ENCODE assay signal across 18 cellular contexts in genomic region chr9:96751815-96752214, GRCh38. TPM values are rescaled to one million over a fixed set of nuclear protein-coding genes. Genes with fewer than 3 reads are reported as not detected.
A peak's percentile ranks its signal among the peaks of the same experiment; 100 is the strongest.
DNase-seq lines count a peak whose midpoint lies in the region; ATAC-seq, FAIRE-seq and TF ChIP-seq lines count a peak whose summit lies in the region.
"Had no signal": no experiment of that assay in that cellular context is flagged by ENCODE, and none has a peak within 500 bp of the region (broad histone marks: within the 10 kb centered on the region; RNA-seq: fewer than 3 reads in every experiment).

No MANE protein-coding gene starts in this region.

- no peaks in the 10 kb centered on the region for H3K9me2 ChIP-seq in Karpas-422 (replicated peaks; ENCODE audit: insufficient read depth, low read length)
- no peaks in the 10 kb centered on the region for H3K9me2 ChIP-seq in GM23248 (ENCODE audit: insufficient read depth)

- H3K4me3 ChIP-seq in GM06990 (replicated peaks; ENCODE audit: low read depth, low read length) (no peak overlapping the region), Karpas-422 (ENCODE audit: low read length) (no peak overlapping the region), K562 (no peak overlapping the region), GM23248 (no peak overlapping the region)
- H3K4me3 ChIP-seq: A549, SK-N-MC had no signal

- H3K9me3 ChIP-seq in Karpas-422 (ENCODE audit: low read length) (peaks cover 48% of the 10 kb centered on the region), K562 (replicated peaks; ENCODE audit: control insufficient read depth, insufficient read depth, low read depth, low read length) (peaks cover 6% of the 10 kb centered on the region; the same call in 1 of the 2 replicates), GM23248 (ENCODE audit: low read depth) (peaks cover 3% of the 10 kb centered on the region)

- H3K9ac ChIP-seq in Karpas-422 (ENCODE audit: low read length) (no peak overlapping the region), K562 (ENCODE audit: insufficient read depth in 1 of 2, low read depth in 2 of 2, low read length in 2 of 2) (no peak overlapping the region), GM23248 (no peak overlapping the region)

- H3K9me1 ChIP-seq in K562 (ENCODE audit: control insufficient read depth, insufficient read depth, low read length): no peaks in the 10 kb centered on the region

- DNase-seq in GM06990 (ENCODE audit: extremely low read depth, insufficient read length): peak; percentile 13
- peak; percentile 53 for DNase-seq in Karpas-422
- DNase-seq in OCI-M1 (lab: John Stamatoyannopoulos, UW): peak; percentile 34
- no peak for DNase-seq in K562 (ENCODE audit: extremely low read depth in 1 of 4, low spot score in 3 of 4)
- no peak for DNase-seq in GM23248
- no peak for DNase-seq in Right ventricle myocardium superior
- no peak for DNase-seq in NCI-H345 (lab: John Stamatoyannopoulos, UW)
- DNase-seq in GOT3 (lab: John Stamatoyannopoulos, UW): no peak
- DNase-seq: C1 segment of cervical spinal cord, GDM1, HCEC 1CT, NCI-H1092, NCI-H2107, NCI-H69, T-cell had no signal

- intact Hi-C loops in K562 (cut with micrococcal nuclease) (no loop called here), Right ventricle myocardium superior (cut with DNase I) (no loop called here)

- H3K27me3 ChIP-seq in GM06990 (replicated peaks; ENCODE audit: control insufficient read depth, insufficient read depth, low read length) (no peaks in the 10 kb centered on the region), Karpas-422 (ENCODE audit: low read length) (no peaks in the 10 kb centered on the region), K562 (ENCODE audit: control insufficient read depth in 2 of 2, insufficient read depth in 2 of 2, low read length in 2 of 2) (no peaks in the 10 kb centered on the region), GM23248 (replicated peaks; ENCODE audit: insufficient read depth) (no peaks in the 10 kb centered on the region)

- CTCF ChIA-PET in K562 (lab: Yijun Ruan, JAX; ENCODE audit: low intra/inter-chr PET ratio): no interaction called here

- POLR2A ChIA-PET in K562 (lab: Yijun Ruan, JAX): no interaction called here

- in situ Hi-C loops in K562 (cut with MboI) (no loop called here), GM23248 (cut with MboI) (no loop called here)

- H4K20me1 ChIP-seq in Karpas-422 (ENCODE audit: insufficient read depth, low read depth, low read length) (no peaks in the 10 kb centered on the region), K562 (replicated peaks; ENCODE audit: control insufficient read depth, insufficient read depth, low read length) (no peaks in the 10 kb centered on the region), GM23248 (ENCODE audit: insufficient read depth) (no peaks in the 10 kb centered on the region)

- no peak for FAIRE-seq in K562 (lab: Jason Lieb, UNC)
- FAIRE-seq: A549 had no signal

- no peaks in the 10 kb centered on the region; the same call in 1 of the 2 replicates for H3F3A ChIP-seq in GM23248 (ENCODE audit: insufficient read depth)

- TF ChIP-seq CTCF in GM06990 (IDR thresholded peaks at IDR 0.05; ENCODE audit: insufficient read depth, low read length, poor library complexity, severe bottlenecking) (no peak), K562 (IDR thresholded peaks at IDR 0.05 in 2 of 3, conservative IDR thresholded peaks at IDR 0.05 in 1 of 3; ENCODE audit: insufficient read depth in 2 of 3, low read depth in 1 of 3, low read length in 3 of 3) (no peak)

- H3K4me1 ChIP-seq in Karpas-422 (ENCODE audit: low read length) (no peaks in the 10 kb centered on the region), K562 (replicated peaks in 1 of 2; ENCODE audit: control insufficient read depth in 2 of 2, insufficient read depth in 2 of 2, low read length in 2 of 2) (no peaks in the 10 kb centered on the region), GM23248 (ENCODE audit: insufficient read depth) (no peaks in the 10 kb centered on the region)
- H3K4me1 ChIP-seq: A549 had no signal

- H3K36me3 ChIP-seq in GM06990 (ENCODE audit: control insufficient read depth, insufficient read depth, low read length): no peaks in the 10 kb centered on the region
- peaks cover 21% of the 10 kb centered on the region for H3K36me3 ChIP-seq in Karpas-422 (ENCODE audit: insufficient read depth, low read length)
- H3K36me3 ChIP-seq in K562 (ENCODE audit: control insufficient read depth, insufficient read depth, low read length): no peaks in the 10 kb centered on the region
- H3K36me3 ChIP-seq in GM23248 (ENCODE audit: low read depth): no peaks in the 10 kb centered on the region

- H3K4me2 ChIP-seq in Karpas-422 (ENCODE audit: low read depth, low read length, poor library complexity, severe bottlenecking): no peak overlapping the region
- H3K4me2 ChIP-seq in K562 (ENCODE audit: insufficient read depth, low read length): no peak overlapping the region
- H3K4me2 ChIP-seq in GM23248 (ENCODE audit: unreplicated experiment): no peak overlapping the region
- H3K4me2 ChIP-seq: A549 had no signal

- TF ChIP-seq EP300 in K562 (IDR thresholded peaks at IDR 0.05; ENCODE audit: low read length): no peak

- H2AFZ ChIP-seq in Karpas-422 (ENCODE audit: low read length): no peak overlapping the region
- no peak overlapping the region for H2AFZ ChIP-seq in K562 (ENCODE audit: low read depth, low read length)
- no peak overlapping the region for H2AFZ ChIP-seq in GM23248

- no TSS peak for BruUV-seq in K562 (replicated peaks; lab: Mats Ljungman, UMichigan)

- H3K79me2 ChIP-seq in Karpas-422 (ENCODE audit: low read length) (no peaks in the 10 kb centered on the region), K562 (ENCODE audit: control insufficient read depth, insufficient read depth, low read length) (no peaks in the 10 kb centered on the region), GM23248 (ENCODE audit: insufficient read depth) (no peaks in the 10 kb centered on the region)

- TF ChIP-seq RAD21 in K562 (CRISPR knock-in tag; conservative IDR thresholded peaks at IDR 0.05 in 1 of 2, IDR thresholded peaks at IDR 0.05 in 1 of 2): no peak

- no peak for ATAC-seq in K562
- no peak for ATAC-seq in Right ventricle myocardium superior (ENCODE audit: poor library complexity)
- ATAC-seq: A549, Panc1, T-cell had no signal

- H3K27ac ChIP-seq in Karpas-422 (ENCODE audit: low read length) (no peak overlapping the region), K562 (ENCODE audit: extremely low read depth, low read depth, low read length) (no peak overlapping the region), GM23248 (no peak overlapping the region)
- H3K27ac ChIP-seq: A549, SK-N-MC had no signal

- TF ChIP-seq POLR2A in K562 (conservative IDR thresholded peaks at IDR 0.05): no peak

- 3% methylated on average over 2 of the region's 2 CpGs for WGBS in K562 (ENCODE audit: insufficient coverage, low coverage, missing lambda C conversion rate)
- 43 to 45% methylated on average over 2 of the region's 2 CpGs for WGBS in GM23248 (ENCODE audit: low coverage in 1 of 2, low lambda C conversion rate in 2 of 2, missing lambda C conversion rate in 2 of 2), 2 experiments

TF ChIP-seq in K562, 482 proteins besides CTCF, POLR2A, EP300 and RAD21:
- peak; percentile 34; the same call in 1 of the 2 replicates for TF ChIP-seq SPI1 (IDR thresholded peaks at IDR 0.05; ENCODE audit: borderline replicate concordance, low read depth, low read length)
- TF ChIP-seq KLF6 (CRISPR knock-in tag; IDR thresholded peaks at IDR 0.05; ENCODE audit: borderline replicate concordance): no peak

RNA-seq across cellular contexts. Expression of gene ZNF510, which starts 26.1 kb away (rescaled TPM):
- 12.7 and 20.5 TPM in 2 replicates for total RNA-seq in Karpas-422 (2014; rRNA removed; shearing (Covaris generic); ENCODE audit: low replicate concordance)
- 21.5 and 34.3 TPM in 2 replicates for total RNA-seq in K562 (2011; cell fraction: chromatin; rRNA removed; ENCODE audit: low replicate concordance)
- 13.0 and 17.5 TPM in 2 replicates for total RNA-seq in K562 (2011; cell fraction: nucleolus; rRNA removed)
- total RNA-seq in K562 (2011; cell fraction: nucleoplasm; rRNA removed): 19.2 and 19.6 TPM in 2 replicates
- total RNA-seq in K562 (2014; rRNA removed) (8.3 and 8.7 TPM in 2 replicates), K562 (2014; rRNA removed; fragmentation: Illumina TruSeq; extraction: Trizol) (17.0 and 20.5 TPM in 2 replicates), K562 (2015; rRNA removed; fragmentation: Illumina TruSeq; extraction: Trizol) (11.6 and 12.7 TPM in 2 replicates), K562 (2021) (7.6 and 11.4 TPM in 2 replicates), Right ventricle myocardium superior (7.4 TPM)
- polyA plus RNA-seq in K562 (2011; rRNA removed) (12.9 and 16.1 TPM in 2 replicates), K562 (2014; fragmentation: Illumina TruSeq; extraction: Trizol) (11.2 and 12.1 TPM in 2 replicates), K562 (2014; fragmentation: Nextera tagmentation; extraction: Ambion mirVana) (1 to 10 TPM; 5.3 to 5.5 TPM), K562 (2014; rRNA removed) (7.4 and 9.8 TPM in 2 replicates), GM23248 (2016; fragmentation: Nextera tagmentation; extraction: Ambion mirVana) (2.1 and 3.4 TPM in 2 replicates)
- polyA plus RNA-seq in K562 (2011; cell fraction: cytosol; rRNA removed): 3.9 and 5.2 TPM in 2 replicates
- polyA plus RNA-seq in K562 (2011; cell fraction: nucleus; rRNA removed): 18.5 and 18.7 TPM in 2 replicates
- polyA plus RNA-seq in K562 (2012): 4.5 and 7.2 TPM in 2 replicates
- 20.8 and 24.8 TPM in 2 replicates for polyA minus RNA-seq in K562 (2011; rRNA and poly(A)+ RNA removed)
- 3.5 and 5.2 TPM in 2 replicates for polyA minus RNA-seq in K562 (2011; cell fraction: cytosol; rRNA and poly(A)+ RNA removed)
- polyA minus RNA-seq in K562 (2011; cell fraction: nucleus; rRNA and poly(A)+ RNA removed): 24.2 and 42.8 TPM in 2 replicates
- total RNA-seq in GM23248 (2014; rRNA removed; shearing (Covaris generic)): 6.5 and 9.5 TPM in 2 replicates

Comparison
In these comparisons a context has a peak if more than half of its experiments do, and no peak if none do; other contexts are left out.
1. DNase-seq: peak in GM06990 (single experiment), Karpas-422 (single experiment) and OCI-M1 (single experiment); none in K562 (0 of 4), GM23248 (single experiment), Right ventricle myocardium superior (single experiment), NCI-H345 (single experiment) and GOT3 (single experiment).